ENCODE assay signal across 1 cellular context in genomic region chr3:30286811-30287210, GRCh38.
TF ChIP-seq lines count a peak whose summit lies in the region.

No MANE protein-coding gene starts in this region.

TF ChIP-seq in HCT116, 20 proteins besides CTCF, POLR2A, EP300 and RAD21 (continued from another document):
- TF ChIP-seq, protein P1, sequence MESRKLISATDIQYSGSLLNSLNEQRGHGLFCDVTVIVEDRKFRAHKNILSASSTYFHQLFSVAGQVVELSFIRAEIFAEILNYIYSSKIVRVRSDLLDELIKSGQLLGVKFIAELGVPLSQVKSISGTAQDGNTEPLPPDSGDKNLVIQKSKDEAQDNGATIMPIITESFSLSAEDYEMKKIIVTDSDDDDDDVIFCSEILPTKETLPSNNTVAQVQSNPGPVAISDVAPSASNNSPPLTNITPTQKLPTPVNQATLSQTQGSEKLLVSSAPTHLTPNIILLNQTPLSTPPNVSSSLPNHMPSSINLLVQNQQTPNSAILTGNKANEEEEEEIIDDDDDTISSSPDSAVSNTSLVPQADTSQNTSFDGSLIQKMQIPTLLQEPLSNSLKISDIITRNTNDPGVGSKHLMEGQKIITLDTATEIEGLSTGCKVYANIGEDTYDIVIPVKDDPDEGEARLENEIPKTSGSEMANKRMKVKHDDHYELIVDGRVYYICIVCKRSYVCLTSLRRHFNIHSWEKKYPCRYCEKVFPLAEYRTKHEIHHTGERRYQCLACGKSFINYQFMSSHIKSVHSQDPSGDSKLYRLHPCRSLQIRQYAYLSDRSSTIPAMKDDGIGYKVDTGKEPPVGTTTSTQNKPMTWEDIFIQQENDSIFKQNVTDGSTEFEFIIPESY (IDR thresholded peaks at IDR 0.05; ENCODE audit: extremely low read depth, insufficient replicate concordance, low read length), result no peak
- TF ChIP-seq ZNF274 (IDR thresholded peaks at IDR 0.05; ENCODE audit: low read depth, low read length), result no peak
